In genomic region chr6:51737580-51738360, GRCh38 we compare ENCODE assay signal across 26 cellular contexts.
"Had no signal": no experiment of that assay in that cellular context is flagged by ENCODE, and none has a peak within 500 bp of the region (broad histone marks: within the 10 kb centered on the region; RNA-seq: fewer than 3 reads in every experiment).

No MANE protein-coding gene starts in this region.

- H3K4me1 ChIP-seq: esophagus muscularis mucosa, foreskin keratinocyte, gastroesophageal sphincter, heart left ventricle, left ventricle myocardium inferior, lower lobe of right lung, stomach, thyroid gland, vagina had no signal

- H3K36me3 Mint-ChIP-seq: natural killer cell had no signal

- H3K27ac Mint-ChIP-seq: natural killer cell had no signal

- H3K4me1 Mint-ChIP-seq: natural killer cell had no signal

- DNase-seq: dorsolateral prefrontal cortex; effector memory CD4-positive, alpha-beta T cell; foreskin keratinocyte; heart left ventricle; left cardiac atrium; left ventricle myocardium inferior; lower lobe of right lung; natural killer cell; occipital lobe; ovary; posterior cingulate gyrus; stimulated activated CD4-positive, alpha-beta T cell treated with anti-CD3 and anti-CD28 coated beads, Interleukin-12 subunit alpha, Interleukin-12 subunit beta, amount 100 ng/mL, for 4 hours; stimulated activated CD4-positive, alpha-beta T cell treated with anti-CD3 and anti-CD28 coated beads, Interleukin-1b, Interleukin-23, amount 100 ng/mL, for 48 hours; stimulated activated CD4-positive, alpha-beta T cell treated with anti-CD3 and anti-CD28 coated beads, Interleukin-4, amount 100 ng/mL, for 1 hour; stimulated activated CD8-positive, alpha-beta memory T cell treated with anti-CD3 and anti-CD28 coated beads, Interleukin-4, amount 100 ng/mL, for 48 hours; stimulated activated naive CD4-positive, alpha-beta T cell; stomach; thyroid gland; trophoblast cell had no signal

- H3K4me2 ChIP-seq: hepatocyte, smooth muscle cell had no signal

- H3K4me3 Mint-ChIP-seq: natural killer cell had no signal

- H3K27me3 ChIP-seq: esophagus muscularis mucosa, foreskin keratinocyte, gastroesophageal sphincter, heart left ventricle, hepatocyte, ovary, stomach, thyroid gland, vagina had no signal

- H3K4me3 ChIP-seq: dorsolateral prefrontal cortex, esophagus muscularis mucosa, gastroesophageal sphincter, heart left ventricle, hepatocyte, left ventricle myocardium inferior, lower lobe of right lung, ovary, smooth muscle cell, stomach, thyroid gland, vagina had no signal

- H3K9me3 ChIP-seq: esophagus muscularis mucosa, gastroesophageal sphincter, heart left ventricle, left ventricle myocardium inferior, lower lobe of right lung, ovary, stomach, thyroid gland, vagina had no signal

- H2AFZ ChIP-seq: hepatocyte had no signal

- H3K27ac ChIP-seq: dorsolateral prefrontal cortex, esophagus muscularis mucosa, foreskin keratinocyte, gastroesophageal sphincter, heart left ventricle, hepatocyte, left ventricle myocardium inferior, lower lobe of right lung, ovary, stomach, thyroid gland, vagina had no signal

- H3K79me2 ChIP-seq: hepatocyte had no signal

- FAIRE-seq: endothelial cell of umbilical vein had no signal

- H3K36me3 ChIP-seq: esophagus muscularis mucosa, gastroesophageal sphincter, heart left ventricle, left ventricle myocardium inferior, lower lobe of right lung, ovary, stomach, thyroid gland, vagina had no signal

- ATAC-seq: foreskin keratinocyte, gastroesophageal sphincter, heart left ventricle, left cardiac atrium, lower lobe of right lung, natural killer cell, sciatic nerve had no signal
